Comparison of ENCODE assay signal across 22 cellular contexts in the genomic region with DNA sequence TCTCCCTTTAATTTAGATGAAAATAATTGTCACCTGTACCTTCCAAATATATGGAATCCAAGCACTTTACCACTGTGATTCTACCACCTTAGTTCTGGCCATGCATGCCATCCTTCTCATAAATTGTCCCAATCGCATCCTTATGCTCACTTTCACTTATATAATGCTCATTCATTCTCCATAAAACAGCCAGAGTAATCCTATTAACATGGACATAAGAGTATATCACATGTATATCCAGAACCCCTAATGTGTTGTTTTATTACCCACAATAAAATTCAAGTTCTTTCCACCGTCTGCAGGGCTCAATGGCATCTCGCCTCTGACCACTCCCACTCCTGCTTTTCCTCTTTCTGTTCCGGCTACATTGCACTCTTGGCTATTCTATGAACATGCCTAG.
"Had no signal": no experiment of that assay in that cellular context is flagged by ENCODE, and none has a peak within 500 bp of the region (broad histone marks: within the 10 kb centered on the region; RNA-seq: fewer than 3 reads in every experiment).

No MANE protein-coding gene starts in this region.

- H3K36me3 Mint-ChIP-seq: IgD-negative memory B cell had no signal

- ATAC-seq: Panc1, PC-3, SK-N-SH treated with all-trans-retinoic acid at 6 μM for 48 hours had no signal

- H3K27ac ChIP-seq: HL-60, RWPE1 had no signal

- H3K4me3 Mint-ChIP-seq: IgD-negative memory B cell had no signal

- DNase-seq: KBM-7, MM.1S, NCI-H1092 treated with DMSO at 0.1 percent for 48 hours, NCI-H1436, NCI-H187, NCI-H2029, NCI-H2081 treated with DMSO at 0.1 percent for 48 hours, NCI-H2171, NCI-H226, NCI-H446, NCI-H510A, NCI-H524 treated with DMSO at 0.1 percent for 48 hours, NCI-H69, NCI-H774, PC-3, SHP77, T-helper 1 cell had no signal

- H3K27me3 Mint-ChIP-seq: IgD-negative memory B cell had no signal

- H3K4me1 Mint-ChIP-seq: IgD-negative memory B cell had no signal

- H3K27ac Mint-ChIP-seq: IgD-negative memory B cell had no signal
